ENCODE assay signal across 8 cellular contexts in the genomic region with DNA sequence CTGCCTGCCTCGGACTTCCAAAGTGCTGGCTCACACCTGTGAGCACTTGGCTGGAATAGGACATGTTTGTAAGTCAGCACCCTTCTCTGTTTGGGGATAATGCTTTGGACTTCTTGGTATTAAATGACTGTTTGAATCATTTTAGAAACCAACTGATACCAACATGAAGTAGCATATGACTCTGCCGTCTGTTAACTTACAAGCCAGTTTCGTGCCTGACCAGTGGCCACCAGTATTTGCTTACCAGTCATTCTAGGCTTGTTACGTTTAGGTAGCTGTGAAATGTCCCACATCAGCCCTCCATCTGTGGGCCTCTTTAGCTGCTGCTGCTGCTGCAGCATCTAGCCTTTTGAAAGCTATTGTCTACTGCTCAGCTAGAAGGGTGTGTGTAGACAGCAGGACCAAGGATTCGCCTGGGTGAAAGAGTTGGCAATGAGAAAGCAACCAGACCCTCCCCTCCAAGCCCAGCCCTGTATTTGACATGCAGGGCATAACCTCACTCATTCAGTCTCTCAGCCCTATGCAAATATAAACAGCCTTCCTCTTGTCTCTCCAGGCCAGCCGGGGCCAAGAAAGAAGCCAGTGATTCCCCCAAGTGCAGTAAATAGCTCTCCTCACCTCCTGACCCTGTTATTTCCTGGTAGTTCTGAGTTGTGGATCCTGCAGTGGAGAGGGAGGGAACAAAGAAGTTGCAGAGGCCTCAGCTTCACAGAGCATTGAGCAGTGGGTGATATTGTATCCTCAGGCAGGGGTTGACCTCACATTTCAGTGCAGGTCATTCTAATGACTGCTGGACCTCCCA. TPM values are rescaled to one million over a fixed set of nuclear protein-coding genes. Genes with fewer than 3 reads are reported as not detected.
DNase-seq lines count a peak whose midpoint lies in the region; ATAC-seq lines count a peak whose summit lies in the region.

No MANE protein-coding gene starts in this region.

- intact Hi-C loops in left ventricle myocardium superior (cut with micrococcal nuclease), result no loop called here

- ATAC-seq in GM18909 (IDR thresholded peaks at IDR 0.05; ENCODE audit: poor library complexity, unreplicated experiment) (peak; percentile 90), HG02870 (IDR thresholded peaks at IDR 0.05; ENCODE audit: unreplicated experiment) (peak; percentile 95), left ventricle myocardium superior (peak; percentile 47)

- DNase-seq in OCI-M1 (lab: John Stamatoyannopoulos, UW) (peak; percentile 8), left ventricle myocardium superior (no peak), smooth muscle cell of the brain vasculature (ENCODE audit: low read depth, low spot score) (peak; percentile 57), KG1 (lab: John Stamatoyannopoulos, UW) (no peak), OCI-M2 (lab: John Stamatoyannopoulos, UW; ENCODE audit: unreplicated experiment) (no peak)
- no peak for DNase-seq in activated T-cell treated with anti-CD3 and anti-CD28 coated beads, Interleukin-2, amount 50 U/mL, for 1 hour

RNA-seq across cellular contexts. Expression of a gene that starts 51.0 kb away (rescaled TPM):
- 22.6 TPM for total RNA-seq in left ventricle myocardium superior

RNA-seq across cellular contexts. Expression of a gene that starts 51.1 kb away (rescaled TPM):
- total RNA-seq in left ventricle myocardium superior, result 910 TPM

Comparison
In these comparisons a context has a peak if more than half of its experiments do, and no peak if none do; other contexts are left out.
1. DNase-seq: peak in OCI-M1 (single experiment) and smooth muscle cell of the brain vasculature (single experiment); none in left ventricle myocardium superior (single experiment), KG1 (single experiment), activated T-cell treated with anti-CD3 and anti-CD28 coated beads, Interleukin-2, amount 50 U/mL, for 1 hour (single experiment) and OCI-M2 (single experiment).
2. Peak in every context shown above with its lines, with median percentiles within 50 percentile points of each other: ATAC-seq.